In genomic region chr6:100488231-100488630, GRCh38 we compare ENCODE assay signal across 25 cellular contexts. TPM values are rescaled to one million over a fixed set of nuclear protein-coding genes. Genes with fewer than 3 reads are reported as not detected.
DNase-seq lines count a peak whose midpoint lies in the region; ATAC-seq, FAIRE-seq and TF ChIP-seq lines count a peak whose summit lies in the region.
"Had no signal": no experiment of that assay in that cellular context is flagged by ENCODE, and none has a peak within 500 bp of the region (broad histone marks: within the 10 kb centered on the region; RNA-seq: fewer than 3 reads in every experiment).

No MANE protein-coding gene starts in this region.

- SMC1A ChIA-PET in GM12878 (lab: Charles Lee; ENCODE audit: uncharacterized antibody, unreplicated experiment) = interaction anchor here (1.0 kb wide), 1 partner anchor 371 kb away, joined by 5 read pairs; no protein-coding TSS in a partner anchor

- peak in 2 of 4 donors; percentile 9 to 40 for ATAC-seq in right lobe of liver
- no peak for ATAC-seq in HepG2
- ATAC-seq in GM12878 = peak; percentile 70
- no peak for ATAC-seq in GM19455 (IDR thresholded peaks at IDR 0.05; ENCODE audit: unreplicated experiment)
- ATAC-seq in activated CD4-positive, CD25-positive, alpha-beta regulatory T cell treated with anti-CD3 and anti-CD28 coated beads, Interleukin-2, amount 50 U/mL, for 24 hours = no peak
- ATAC-seq: activated T-cell treated with anti-CD3 and anti-CD28 coated beads, Interleukin-2, amount 50 U/mL, for 4 hours; left cardiac atrium had no signal

- DNase-seq in right lobe of liver = no peak
- no peak for DNase-seq in HepG2 (ENCODE audit: low spot score)
- DNase-seq in LHCN-M2 (ENCODE audit: low read depth) = peak; percentile 63
- DNase-seq in GM12878 (ENCODE audit: low read depth, low spot score) = no peak
- DNase-seq in mesendoderm = no peak
- DNase-seq in esophagus muscularis mucosa (ENCODE audit: extremely low spot score) = no peak
- DNase-seq: activated CD4-positive, alpha-beta T cell treated with anti-CD3 and anti-CD28 coated beads, Interleukin-2, amount 50 U/mL, for 48 hours; activated naive CD8-positive, alpha-beta T cell treated with anti-CD3 and anti-CD28 coated beads, Interleukin-2, amount 10 ng/mL, durations not matched to agents 7 days and 5 days; activated T-cell treated with anti-CD3 and anti-CD28 coated beads, Interleukin-2, amount 50 U/mL, for 4 hours; CD4-positive, alpha-beta T cell; DMS79; effector CD8-positive, alpha-beta T cell; Karpas-422; left cardiac atrium; midbrain; NCI-H226; retina had no signal

- TF ChIP-seq EP300 in HepG2 (IDR thresholded peaks at IDR 0.05; ENCODE audit: low read depth in 2 of 2, low read length in 2 of 2) = no peak
- TF ChIP-seq EP300 in HepG2 (CRISPR knock-in tag; IDR thresholded peaks at IDR 0.05; ENCODE audit: borderline replicate concordance) = no peak
- TF ChIP-seq EP300 in GM12878 (IDR thresholded peaks at IDR 0.05; ENCODE audit: borderline replicate concordance in 1 of 2, control insufficient read depth in 1 of 2, low read depth in 2 of 2, low read length in 2 of 2) = no peak
- no peak for TF ChIP-seq EP300 in esophagus muscularis mucosa (IDR thresholded peaks at IDR 0.05)

- RAD21 ChIA-PET in GM12878 (lab: Charles Lee; ENCODE audit: unreplicated experiment) = no interaction called here

- no peak for TF ChIP-seq CTCF in right lobe of liver (IDR thresholded peaks at IDR 0.05)
- TF ChIP-seq CTCF in HepG2 (CRISPR knock-in tag; IDR thresholded peaks at IDR 0.05) = no peak
- TF ChIP-seq CTCF in GM12878 (IDR thresholded peaks at IDR 0.05 in 2 of 3, conservative IDR thresholded peaks at IDR 0.05 in 1 of 3; ENCODE audit: control insufficient read depth in 2 of 3, extremely low read depth in 1 of 3, insufficient read depth in 1 of 3, low read depth in 3 of 3, low read length in 3 of 3) = no peak
- TF ChIP-seq CTCF in esophagus muscularis mucosa (IDR thresholded peaks at IDR 0.05) = no peak

- H3K4me3 ChIP-seq in right lobe of liver = no peak overlapping the region
- no peak overlapping the region for H3K4me3 ChIP-seq in HepG2 (replicated peaks in 1 of 3; ENCODE audit: insufficient read depth in 1 of 3, low read depth in 2 of 3, low read length in 3 of 3)
- H3K4me3 ChIP-seq in GM12878 = no peak overlapping the region
- no peak overlapping the region for H3K4me3 ChIP-seq in mesendoderm (ENCODE audit: low read length)
- H3K4me3 ChIP-seq in esophagus muscularis mucosa = no peak overlapping the region
- H3K4me3 ChIP-seq: SK-N-MC had no signal

- H3K36me3 ChIP-seq in right lobe of liver (no peaks in the 10 kb centered on the region), HepG2 (replicated peaks in 1 of 2; ENCODE audit: control insufficient read depth in 1 of 2, insufficient read depth in 2 of 2, low read length in 2 of 2) (no peaks in the 10 kb centered on the region), GM12878 (ENCODE audit: control insufficient read depth in 2 of 2, insufficient read depth in 2 of 2, low read length in 1 of 2) (no peaks in the 10 kb centered on the region), mesendoderm (ENCODE audit: control insufficient read depth, insufficient read depth, low read length) (no peaks in the 10 kb centered on the region), esophagus muscularis mucosa (no peaks in the 10 kb centered on the region)
- H3K36me3 ChIP-seq: neutrophil had no signal

- H3K27ac ChIP-seq in right lobe of liver = peak overlapping the region in 2 of 3 donors; percentile 18 to 46
- H3K27ac ChIP-seq in HepG2 (ENCODE audit: extremely low read length, insufficient read depth, low read length) = no peak overlapping the region
- H3K27ac ChIP-seq in GM12878 (ENCODE audit: control insufficient read depth, insufficient read depth) = no peak overlapping the region
- no peak overlapping the region for H3K27ac ChIP-seq in mesendoderm (ENCODE audit: low read depth, low read length)
- H3K27ac ChIP-seq in esophagus muscularis mucosa (replicated peaks in 1 of 4) = no peak overlapping the region
- H3K27ac ChIP-seq: neutrophil, SK-N-MC had no signal

- no peak for FAIRE-seq in HepG2 (lab: Jason Lieb, UNC)
- FAIRE-seq in GM12878 (lab: Jason Lieb, UNC) = no peak
- FAIRE-seq: A204.1, TTC549, urothelium cell line had no signal

- intact Hi-C loops in right lobe of liver (cut with DNase I) (loop anchor here in 1 of 2 donors (10.0 kb wide), 1 partner anchor 373 kb away; no protein-coding TSS in a partner anchor), HepG2 (cut with micrococcal nuclease; ENCODE audit: unreplicated experiment) (no loop called here), GM12878 (cut with micrococcal nuclease; ENCODE audit: unreplicated experiment) (no loop called here), esophagus muscularis mucosa (cut with DNase I) (no loop called here)

- no peak overlapping the region for H2BK5ac ChIP-seq in mesendoderm (ENCODE audit: low read length)

- H3K79me2 ChIP-seq in HepG2 (ENCODE audit: insufficient read depth, low read length) = no peaks in the 10 kb centered on the region
- H3K79me2 ChIP-seq in GM12878 (ENCODE audit: control insufficient read depth, insufficient read depth, low read length) = no peaks in the 10 kb centered on the region
- H3K79me2 ChIP-seq in mesendoderm (ENCODE audit: control insufficient read depth, insufficient read depth, low read length) = no peaks in the 10 kb centered on the region

- no peak overlapping the region for H3K23ac ChIP-seq in mesendoderm (ENCODE audit: low read length)

- H3K9me3 ChIP-seq in right lobe of liver (no peaks in the 10 kb centered on the region), HepG2 (ENCODE audit: low read length) (no peaks in the 10 kb centered on the region), GM12878 (replicated peaks; ENCODE audit: control insufficient read depth, insufficient read depth, low read length) (no peaks in the 10 kb centered on the region), esophagus muscularis mucosa (no peaks in the 10 kb centered on the region)
- H3K9me3 ChIP-seq: neutrophil had no signal

- CTCF ChIA-PET in HepG2 (lab: Yijun Ruan, JAX; ENCODE audit: low intra/inter-chr PET ratio, low total read pairs) (no interaction called here), GM12878 (lab: Yijun Ruan, JAX) (interaction anchor here (0.8 to 1.5 kb wide), 2 partner anchors 16 to 232 kb away, joined by 3 read pairs; no protein-coding TSS in a partner anchor)

- no peak for TF ChIP-seq POLR2A in right lobe of liver (IDR thresholded peaks at IDR 0.05)
- no peak for TF ChIP-seq POLR2A in HepG2 (IDR thresholded peaks at IDR 0.05; ENCODE audit: insufficient read depth in 1 of 2, low read depth in 2 of 2, low read length in 2 of 2)
- TF ChIP-seq POLR2A in GM12878 (IDR thresholded peaks at IDR 0.05; ENCODE audit: low read depth, low read length) = no peak
- TF ChIP-seq POLR2A in esophagus muscularis mucosa (IDR thresholded peaks at IDR 0.05; ENCODE audit: low read depth) = no peak

- H4K20me1 ChIP-seq in HepG2 (ENCODE audit: insufficient read depth, low read length) (no peaks in the 10 kb centered on the region), GM12878 (ENCODE audit: control insufficient read depth, insufficient read depth) (no peaks in the 10 kb centered on the region)

- H2BK15ac ChIP-seq in mesendoderm (replicated peaks; ENCODE audit: low read depth) = no peak overlapping the region

- POLR2A ChIA-PET in HepG2 (lab: Yijun Ruan, JAX) (no interaction called here), GM12878 (lab: Charles Lee) (no interaction called here)

- no peak overlapping the region for H3K4ac ChIP-seq in mesendoderm (ENCODE audit: low read depth, low read length)

- H3K79me1 ChIP-seq in mesendoderm (ENCODE audit: low read length) = no peaks in the 10 kb centered on the region

- TF ChIP-seq RAD21 in HepG2 (CRISPR knock-in tag; IDR thresholded peaks at IDR 0.05) (no peak), GM12878 (IDR thresholded peaks at IDR 0.05; ENCODE audit: insufficient read depth, low read depth, low read length) (no peak)

- H3K4me1 ChIP-seq in right lobe of liver (peaks cover 0 to 46% (median 20%) of the 10 kb centered on the region in 4 donors), HepG2 (ENCODE audit: insufficient read depth, low read length) (peaks cover 3% of the 10 kb centered on the region), GM12878 (ENCODE audit: control insufficient read depth, insufficient read depth, low read length) (no peaks in the 10 kb centered on the region), mesendoderm (ENCODE audit: control insufficient read depth, low read depth, low read length) (no peaks in the 10 kb centered on the region), esophagus muscularis mucosa (no peaks in the 10 kb centered on the region)

- H3K27me3 ChIP-seq in right lobe of liver (no peaks in the 10 kb centered on the region), HepG2 (ENCODE audit: control insufficient read depth in 1 of 2, insufficient read depth in 2 of 2, low read length in 2 of 2) (peaks cover 0 to 24% of the 10 kb centered on the region in 2 experiments; a peak in 3 of 5 replicates), GM12878 (replicated peaks in 1 of 2; ENCODE audit: control insufficient read depth in 2 of 2, insufficient read depth in 2 of 2, low read length in 1 of 2) (no peaks in the 10 kb centered on the region), mesendoderm (ENCODE audit: insufficient read depth, low read length, poor library complexity) (no peaks in the 10 kb centered on the region), esophagus muscularis mucosa (peaks cover 0 to 3% (median 0%) of the 10 kb centered on the region in 4 donors)

- in situ Hi-C loops in HepG2 (cut with HindIII; ENCODE audit: extremely low pct_ligation_motif_present, low pct_unique_long_range_greater_than_20kb) (no loop called here), GM12878 (cut with MboI) (no loop called here)

- BruUV-seq in HepG2 (replicated peaks; lab: Mats Ljungman, UMichigan) = no TSS peak
- BruUV-seq in GM12878 (replicated peaks; lab: Mats Ljungman, UMichigan) = no TSS peak

- H2BK120ac ChIP-seq in mesendoderm (ENCODE audit: low read depth, low read length) = no peak overlapping the region

- H3K4me2 ChIP-seq in HepG2 (ENCODE audit: low read depth, low read length) (no peak overlapping the region), GM12878 (ENCODE audit: control insufficient read depth, insufficient read depth) (no peak overlapping the region), mesendoderm (ENCODE audit: low read length) (no peak overlapping the region)

- 72% methylated on average over 5 of the region's 5 CpGs for WGBS in right lobe of liver (ENCODE audit: insufficient coverage, low coverage, low lambda C conversion rate, missing lambda C conversion rate)
- 25% methylated on average over 5 of the region's 5 CpGs for WGBS in HepG2 (ENCODE audit: low lambda C conversion rate)
- WGBS in GM12878 (ENCODE audit: insufficient coverage, insufficient replicate concordance, low lambda C conversion rate, missing lambda C conversion rate) = 39% methylated on average over 5 of the region's 5 CpGs
- no CpG with 5 or more reads among the region's 5 CpGs for WGBS in mesendoderm (ENCODE audit: extremely low coverage, insufficient coverage, low lambda C conversion rate)
- 79% methylated on average over 5 of the region's 5 CpGs for WGBS in esophagus muscularis mucosa

- no peak overlapping the region for H2AK5ac ChIP-seq in mesendoderm (ENCODE audit: low read length)

- no peak overlapping the region for H2AFZ ChIP-seq in HepG2 (ENCODE audit: low read length)
- peak overlapping the region; percentile 30; the same call in 1 of the 2 replicates for H2AFZ ChIP-seq in GM12878 (ENCODE audit: control insufficient read depth, low read depth, low read length)

- no peak overlapping the region for H3K18ac ChIP-seq in mesendoderm (ENCODE audit: low read length)

- no peak overlapping the region for H3K9ac ChIP-seq in HepG2 (ENCODE audit: insufficient read depth, low read depth, low read length)
- no peak overlapping the region for H3K9ac ChIP-seq in GM12878 (ENCODE audit: control insufficient read depth, insufficient read depth, low read length)
- H3K9ac ChIP-seq in mesendoderm (ENCODE audit: low read length) = no peak overlapping the region

- H3K56ac ChIP-seq in mesendoderm (ENCODE audit: low read length) = no peak overlapping the region

- no peak overlapping the region for H4K5ac ChIP-seq in mesendoderm (ENCODE audit: low read length)

- no peak overlapping the region for H4K8ac ChIP-seq in mesendoderm (ENCODE audit: low read depth, low read length)

RNA-seq across cellular contexts. Expression of gene SIM1, which starts 23.5 kb away (rescaled TPM):
- total RNA-seq in right lobe of liver (under 1 TPM in 2 of 6 experiments, not detected in 4; 0.04 to 0.07 TPM), HepG2 (2016; rRNA removed; fragmentation: Illumina TruSeq; extraction: Trizol) (not detected in 2 replicates), LHCN-M2 (2014; rRNA removed) (2.2 and 4.7 TPM in 2 replicates), GM12878 (2014; rRNA removed) (not detected in 2 replicates), GM12878 (2014; rRNA removed; fragmentation: Illumina TruSeq; extraction: Trizol) (not detected in 2 replicates), GM12878 (2021) (not detected in 2 replicates), esophagus muscularis mucosa (not detected)
- total RNA-seq in HepG2 (2016; cell fraction: cytosol; rRNA removed; fragmentation: Illumina TruSeq; extraction: Trizol; ENCODE audit: low read depth) = not detected in 2 replicates
- total RNA-seq in HepG2 (2016; cell fraction: insoluble cytoplasmic fraction; rRNA removed; fragmentation: Illumina TruSeq; extraction: Trizol) = not detected in 2 replicates
- not detected in 2 replicates for total RNA-seq in HepG2 (2016; cell fraction: membrane; rRNA removed; fragmentation: Illumina TruSeq; extraction: Trizol)
- not detected in 2 replicates for total RNA-seq in HepG2 (2016; cell fraction: nucleus; rRNA removed; fragmentation: Illumina TruSeq; extraction: Trizol)
- polyA plus RNA-seq in HepG2 (2011; rRNA removed) (not detected in 2 replicates), GM12878 (2011; rRNA removed) (0.01 TPM in 1 of 2 replicates, not detected in the other), GM12878 (2014; fragmentation: Illumina TruSeq; extraction: Trizol) (not detected in 2 replicates), GM12878 (2014; fragmentation: Nextera tagmentation; extraction: Ambion mirVana) (not detected), GM12878 (2014; rRNA removed) (not detected in 2 replicates), GM12878 (2016; fragmentation: Nextera tagmentation; extraction: Ambion mirVana) (not detected)
- not detected in 2 replicates for polyA plus RNA-seq in HepG2 (2011; cell fraction: cytosol; rRNA removed)
- polyA plus RNA-seq in HepG2 (2011; cell fraction: nucleus; rRNA removed) = not detected in 2 replicates
- polyA plus RNA-seq in HepG2 (2012) = not detected in 2 replicates
- not detected in 2 replicates for polyA plus RNA-seq in HepG2 (2016; cell fraction: cytosol; fragmentation: Illumina TruSeq; extraction: Trizol; ENCODE audit: low read depth)
- polyA plus RNA-seq in HepG2 (2016; cell fraction: insoluble cytoplasmic fraction; fragmentation: Illumina TruSeq; extraction: Trizol; ENCODE audit: low read depth) = not detected in 2 replicates
- polyA plus RNA-seq in HepG2 (2016; cell fraction: membrane; fragmentation: Illumina TruSeq; extraction: Trizol; ENCODE audit: low read depth) = not detected in 2 replicates
- polyA plus RNA-seq in HepG2 (2016; cell fraction: nucleus; fragmentation: Illumina TruSeq; extraction: Trizol; ENCODE audit: insufficient read depth, low read depth) = not detected in 2 replicates
- polyA minus RNA-seq in HepG2 (2011; rRNA and poly(A)+ RNA removed; ENCODE audit: low replicate concordance) = not detected in 2 replicates
- polyA minus RNA-seq in HepG2 (2011; cell fraction: cytosol; rRNA and poly(A)+ RNA removed) = not detected in 2 replicates
- polyA minus RNA-seq in HepG2 (2011; cell fraction: nucleus; rRNA and poly(A)+ RNA removed) = not detected in 2 replicates
- 0.97 TPM for polyA plus RNA-seq in LHCN-M2 (2012)
- not detected in 2 replicates for total RNA-seq in GM12878 (2013; cell fraction: nucleolus; rRNA removed)
- polyA plus RNA-seq in GM12878 (2011; ENCODE audit: low read depth) = not detected
- polyA plus RNA-seq in GM12878 (2011; cell fraction: cytosol; rRNA removed) = not detected in 2 replicates
- polyA plus RNA-seq in GM12878 (2011; cell fraction: nucleus; rRNA removed) = not detected in 2 replicates
- not detected in 2 replicates for polyA plus RNA-seq in GM12878 (2012)
- not detected in 2 replicates for polyA minus RNA-seq in GM12878 (2011; rRNA and poly(A)+ RNA removed)
- not detected in 2 replicates for polyA minus RNA-seq in GM12878 (2011; cell fraction: cytosol; rRNA and poly(A)+ RNA removed)
- not detected in 2 replicates for polyA minus RNA-seq in GM12878 (2011; cell fraction: nucleus; rRNA and poly(A)+ RNA removed)
- 0.06 TPM for polyA plus RNA-seq in mesendoderm (2013, experiment 1 of 2)
- polyA plus RNA-seq in mesendoderm (2013, experiment 2 of 2) = 0.06 TPM
- total RNA-seq: activated naive CD8-positive, alpha-beta T cell treated with anti-CD3 and anti-CD28 coated beads, Interleukin-2, amount 10 ng/mL, durations not matched to agents 7 days and 5 days; activated T-cell treated with anti-CD3 and anti-CD28 coated beads, Interleukin-2, amount 50 U/mL, for 4 hours; CD4-positive, alpha-beta T cell; fibroblast of lung; left cardiac atrium had no signal
- polyA plus RNA-seq: fibroblast of lung had no signal

Comparison
In these comparisons a context has a peak if more than half of its experiments do, and no peak if none do; other contexts are left out.
1. H3K27ac ChIP-seq: peak in right lobe of liver (2 of 3); none in HepG2 (single experiment), GM12878 (single experiment), mesendoderm (single experiment) and esophagus muscularis mucosa (0 of 4).